In the genomic region with DNA sequence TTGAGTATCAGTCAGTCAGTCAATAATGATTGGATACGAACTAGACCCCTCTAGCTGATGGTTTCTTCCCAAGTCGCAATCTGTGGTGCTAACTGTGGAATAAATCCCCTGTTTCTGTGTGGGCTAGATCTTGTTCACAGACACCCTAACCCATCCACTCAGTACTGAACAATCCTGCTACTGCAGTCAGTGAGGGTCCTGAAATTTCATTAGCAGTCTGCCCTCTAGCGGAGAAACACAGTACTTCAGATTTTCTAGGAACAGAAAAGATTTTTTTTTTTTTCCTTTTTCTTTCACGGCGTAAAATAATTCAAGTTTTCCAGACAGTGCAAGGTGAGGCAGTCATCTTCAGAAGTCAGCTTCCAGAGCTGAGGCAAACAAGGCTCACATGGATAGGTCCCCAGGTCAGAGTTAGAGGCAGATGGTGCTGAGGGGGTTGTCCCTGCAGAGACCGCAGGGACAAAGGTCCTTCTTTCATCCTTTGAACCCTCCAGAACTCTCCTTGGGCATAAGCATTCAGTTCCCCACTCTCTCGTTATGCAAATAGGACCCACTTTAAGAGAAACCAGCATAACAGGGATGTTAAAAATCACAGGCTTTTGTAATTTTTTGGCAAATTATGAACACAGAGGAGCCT, we compare ENCODE assay signal across 8 cellular contexts.
DNase-seq lines count a peak whose midpoint lies in the region; ATAC-seq and TF ChIP-seq lines count a peak whose summit lies in the region.

No MANE protein-coding gene starts in this region.

- H3K36me3 Mint-ChIP-seq in activated naive CD4-positive, alpha-beta T cell treated with anti-CD3 and anti-CD28 coated beads, Interleukin-2, amount 10 ng/mL, durations not matched to agents 7 days and 5 days = peaks cover 37% of the 10 kb centered on the region
- H3K36me3 Mint-ChIP-seq in activated naive CD8-positive, alpha-beta T cell treated with anti-CD3 and anti-CD28 coated beads for 36 hours = peaks cover 2% of the 10 kb centered on the region

- no peaks in the 10 kb centered on the region for H3K36me3 ChIP-seq in smooth muscle cell (ENCODE audit: low read depth)

- intact Hi-C loops in right cardiac atrium (cut with DNase I) = loop anchor here in 1 of 4 donors (10.0 kb wide), 2 partner anchors 220 to 390 kb away; no protein-coding TSS in a partner anchor

- H2AFZ ChIP-seq in smooth muscle cell (ENCODE audit: low read depth) = peak overlapping the region; percentile 24

- CTCF ChIA-PET in activated naive CD4-positive, alpha-beta T cell treated with anti-CD3 and anti-CD28 coated beads, Interleukin-2, amount 10 ng/mL, durations not matched to agents 7 days and 5 days (lab: Charles Lee) = interaction anchor here (0.7 to 2.5 kb wide), 11 partner anchors 8 to 373 kb away, joined by 3 to 10 read pairs (median 4); no protein-coding TSS in a partner anchor

- H4K20me1 ChIP-seq in smooth muscle cell (ENCODE audit: low read depth) = no peaks in the 10 kb centered on the region

- H3K79me2 ChIP-seq in smooth muscle cell (ENCODE audit: low read depth) = no peaks in the 10 kb centered on the region

- H3K9ac ChIP-seq in smooth muscle cell (ENCODE audit: low read depth) = no peak overlapping the region

- H3K4me3 ChIP-seq in right cardiac atrium (ENCODE audit: low read length) (no peak overlapping the region), smooth muscle cell (no peak overlapping the region)

- no peaks in the 10 kb centered on the region for H3K4me1 ChIP-seq in right cardiac atrium (ENCODE audit: control insufficient read depth, insufficient read depth, low read length)
- no peaks in the 10 kb centered on the region for H3K4me1 ChIP-seq in smooth muscle cell (ENCODE audit: low read depth)

- no peak overlapping the region for H3K4me3 Mint-ChIP-seq in activated naive CD4-positive, alpha-beta T cell treated with anti-CD3 and anti-CD28 coated beads, Interleukin-2, amount 10 ng/mL, durations not matched to agents 7 days and 5 days
- H3K4me3 Mint-ChIP-seq in activated naive CD8-positive, alpha-beta T cell treated with anti-CD3 and anti-CD28 coated beads for 36 hours = no peak overlapping the region

- no peaks in the 10 kb centered on the region for H3K9me3 Mint-ChIP-seq in activated naive CD4-positive, alpha-beta T cell treated with anti-CD3 and anti-CD28 coated beads, Interleukin-2, amount 10 ng/mL, durations not matched to agents 7 days and 5 days
- H3K9me3 Mint-ChIP-seq in activated naive CD8-positive, alpha-beta T cell treated with anti-CD3 and anti-CD28 coated beads for 36 hours = no peaks in the 10 kb centered on the region

- H3K27me3 ChIP-seq in right cardiac atrium (ENCODE audit: control insufficient read depth, insufficient read depth) (no peaks in the 10 kb centered on the region), smooth muscle cell (ENCODE audit: low read depth) (no peaks in the 10 kb centered on the region)

- peak; percentile 35 for DNase-seq in activated naive CD4-positive, alpha-beta T cell treated with anti-CD3 and anti-CD28 coated beads, Interleukin-2, amount 10 ng/mL, durations not matched to agents 7 days and 5 days
- no peak for DNase-seq in activated naive CD4-positive, alpha-beta T cell treated with anti-CD3 and anti-CD28 coated beads, Interleukin-2, amount 50 U/mL, for 16 hours
- no peak for DNase-seq in activated naive CD8-positive, alpha-beta T cell treated with anti-CD3 and anti-CD28 coated beads for 36 hours
- DNase-seq in right cardiac atrium = no peak
- no peak for DNase-seq in smooth muscle cell (lab: John Stamatoyannopoulos, UW; ENCODE audit: unreplicated experiment)
- DNase-seq in stimulated activated naive CD8-positive, alpha-beta T cell treated with anti-CD3 and anti-CD28 coated beads, Interleukin-15, Interleukin-2, amounts not matched to agents 100 U/mL and 50 U/mL, for 24 hours = no peak

- H3K4me2 ChIP-seq in smooth muscle cell = peak overlapping the region; percentile 44

- peaks cover 18% of the 10 kb centered on the region for H3K4me1 Mint-ChIP-seq in activated naive CD4-positive, alpha-beta T cell treated with anti-CD3 and anti-CD28 coated beads, Interleukin-2, amount 10 ng/mL, durations not matched to agents 7 days and 5 days
- peaks cover 24% of the 10 kb centered on the region for H3K4me1 Mint-ChIP-seq in activated naive CD8-positive, alpha-beta T cell treated with anti-CD3 and anti-CD28 coated beads for 36 hours

- 18% methylated on average over 7 of the region's 7 CpGs for WGBS in right cardiac atrium
- WGBS in smooth muscle cell (ENCODE audit: low lambda C conversion rate) = 33% methylated on average over 7 of the region's 7 CpGs

- peaks cover 4% of the 10 kb centered on the region for H3K27me3 Mint-ChIP-seq in activated naive CD4-positive, alpha-beta T cell treated with anti-CD3 and anti-CD28 coated beads, Interleukin-2, amount 10 ng/mL, durations not matched to agents 7 days and 5 days
- no peaks in the 10 kb centered on the region for H3K27me3 Mint-ChIP-seq in activated naive CD8-positive, alpha-beta T cell treated with anti-CD3 and anti-CD28 coated beads for 36 hours

- H3K27ac ChIP-seq in right cardiac atrium (ENCODE audit: low read length) = no peak overlapping the region
- H3K27ac ChIP-seq in smooth muscle cell (ENCODE audit: low read depth) = no peak overlapping the region

- ATAC-seq in right cardiac atrium (peak; percentile 40 to 56), GM21515 (IDR thresholded peaks at IDR 0.05; ENCODE audit: unreplicated experiment) (no peak)
- no peak for ATAC-seq in stimulated activated naive CD8-positive, alpha-beta T cell treated with anti-CD3 and anti-CD28 coated beads, Interleukin-15, Interleukin-2, amounts not matched to agents 100 U/mL and 50 U/mL, for 24 hours

- no peaks in the 10 kb centered on the region for H3F3A ChIP-seq in smooth muscle cell (ENCODE audit: low read depth)

- no peaks in the 10 kb centered on the region for H3K9me3 ChIP-seq in right cardiac atrium (ENCODE audit: control insufficient read depth, low read length)
- H3K9me3 ChIP-seq in smooth muscle cell (replicated peaks; ENCODE audit: low read depth) = no peaks in the 10 kb centered on the region

- peak; percentile 93 for TF ChIP-seq CTCF in LNCAP (IDR thresholded peaks at IDR 0.05)
- TF ChIP-seq CTCF in smooth muscle cell (IDR thresholded peaks at IDR 0.05; ENCODE audit: borderline replicate concordance, insufficient read depth, poor library complexity, severe bottlenecking) = peak; percentile 91

- H3K27ac Mint-ChIP-seq in activated naive CD4-positive, alpha-beta T cell treated with anti-CD3 and anti-CD28 coated beads, Interleukin-2, amount 10 ng/mL, durations not matched to agents 7 days and 5 days = peak overlapping the region; percentile 8
- H3K27ac Mint-ChIP-seq in activated naive CD8-positive, alpha-beta T cell treated with anti-CD3 and anti-CD28 coated beads for 36 hours = peak overlapping the region; percentile 18

Comparison
In these comparisons a context has a peak if more than half of its experiments do, and no peak if none do; other contexts are left out.
1. ATAC-seq: peak in right cardiac atrium (2 of 2); none in GM21515 (single experiment) and stimulated activated naive CD8-positive, alpha-beta T cell treated with anti-CD3 and anti-CD28 coated beads, Interleukin-15, Interleukin-2, amounts not matched to agents 100 U/mL and 50 U/mL, for 24 hours (single experiment).